21 cellular contexts compared by ENCODE assay signal in genomic region chr14:25680934-25681333, GRCh38.
"Had no signal": no experiment of that assay in that cellular context is flagged by ENCODE, and none has a peak within 500 bp of the region (broad histone marks: within the 10 kb centered on the region; RNA-seq: fewer than 3 reads in every experiment).

No MANE protein-coding gene starts in this region.

- ATAC-seq: naive thymus-derived CD4-positive, alpha-beta T cell; natural killer cell treated with Interleukin-12 subunit alpha and Interleukin-12 subunit beta and Interleukin-15 and Interleukin-18, amount 100 ng/mL, for 72 hours; pancreas; right cardiac atrium; sciatic nerve; stimulated activated memory B cell treated with anti-CD40 and anti-IgM and Interleukin-4, amounts not matched to agents 10 μg/mL and 1 μg/mL and 100 μg/mL, for 72 hours; stimulated activated naive CD8-positive, alpha-beta T cell treated with anti-CD3 and anti-CD28 coated beads, Interleukin-15, amount 100 ng/mL, for 72 hours had no signal

- H3K9me3 ChIP-seq: pancreas, prostate gland, vagina had no signal

- H3K4me1 ChIP-seq: left ventricle myocardium inferior, pancreas, prostate gland, tibial nerve, vagina had no signal

- H3K36me3 ChIP-seq: left ventricle myocardium inferior, pancreas, prostate gland, tibial nerve, vagina had no signal

- H3K27ac ChIP-seq: left ventricle myocardium inferior, pancreas, prostate gland, skin epidermis, tibial nerve, vagina had no signal

- DNase-seq: hypothalamus; immature natural killer cell; left ventricle myocardium inferior; mesendoderm; naive thymus-derived CD4-positive, alpha-beta T cell; nucleus accumbens; retina; stimulated activated CD4-positive, alpha-beta T cell treated with anti-CD3 and anti-CD28 coated beads, Interleukin-4, amount 100 ng/mL, for 24 hours; stimulated activated naive CD4-positive, alpha-beta T cell treated with Interleukin-2 at 50 U/mL for 16 hours; stimulated activated naive CD8-positive, alpha-beta T cell treated with anti-CD3 and anti-CD28 coated beads, Interleukin-15, amount 100 ng/mL, for 72 hours; substantia nigra had no signal

- H3K4me3 ChIP-seq: left ventricle myocardium inferior, lung, pancreas, prostate gland, skin epidermis, tibial nerve, vagina had no signal

- H3K27me3 ChIP-seq: pancreas, tibial nerve, vagina had no signal
